Comparison of ENCODE assay signal across 2 cellular contexts in genomic region chr19:22976248-22976647, GRCh38.
A peak's percentile ranks its signal among the peaks of the same experiment; 100 is the strongest.
TF ChIP-seq lines count a peak whose summit lies in the region.

No MANE protein-coding gene starts in this region.

TF ChIP-seq in liver, 16 proteins besides CTCF, POLR2A, EP300 and RAD21:
- TF ChIP-seq SP1 (IDR thresholded peaks at IDR 0.05) (no peak), JUND (IDR thresholded peaks at IDR 0.05) (no peak), TAF1 (conservative IDR thresholded peaks at IDR 0.05) (no peak), MAX (IDR thresholded peaks at IDR 0.05) (no peak)

TF ChIP-seq in K562, 482 proteins besides CTCF, POLR2A, EP300 and RAD21:
- TF ChIP-seq ZNF217 (CRISPR knock-in tag; IDR thresholded peaks at IDR 0.05) (no peak), ZNF79 (CRISPR knock-in tag; IDR thresholded peaks at IDR 0.05; ENCODE audit: low read depth) (no peak), ZNF274 (IDR thresholded peaks at IDR 0.05; ENCODE audit: borderline replicate concordance, low read depth, low read length) (peak; percentile 84), SMAD3 (CRISPR knock-in tag; conservative IDR thresholded peaks at IDR 0.05) (no peak), NONO (IDR thresholded peaks at IDR 0.05; ENCODE audit: low read depth in 2 of 2, low read length in 1 of 2) (no peak), NFE2 (IDR thresholded peaks at IDR 0.05; ENCODE audit: low read depth) (no peak), ARID1B (IDR thresholded peaks at IDR 0.05) (no peak)
TF ChIP-seq in K562: peak in this region for 1.
